Comparison of ENCODE assay signal across 11 cellular contexts in genomic region chr7:13945670-13946069, GRCh38. TPM values are rescaled to one million over a fixed set of nuclear protein-coding genes. Genes with fewer than 3 reads are reported as not detected.
A peak's percentile ranks its signal among the peaks of the same experiment; 100 is the strongest.
DNase-seq lines count a peak whose midpoint lies in the region; ATAC-seq and TF ChIP-seq lines count a peak whose summit lies in the region.
"Had no signal": no experiment of that assay in that cellular context is flagged by ENCODE, and none has a peak within 500 bp of the region (broad histone marks: within the 10 kb centered on the region; RNA-seq: fewer than 3 reads in every experiment).

No MANE protein-coding gene starts in this region.

- ATAC-seq in HG02852 (IDR thresholded peaks at IDR 0.05; ENCODE audit: unreplicated experiment) (no peak), HG03378 (IDR thresholded peaks at IDR 0.05; ENCODE audit: unreplicated experiment) (no peak)

- H3K4me3 ChIP-seq in HEK293 (ENCODE audit: low read depth, low read length) = no peak overlapping the region
- H3K4me3 ChIP-seq in skeletal muscle satellite cell (ENCODE audit: low read length) = peak overlapping the region; percentile 56

- peak overlapping the region; percentile 10 for H3K9ac ChIP-seq in skeletal muscle satellite cell (ENCODE audit: low read depth, low read length)

- H3K4me2 ChIP-seq in skeletal muscle satellite cell (ENCODE audit: low read length) = peak overlapping the region; percentile 64

- CTCF ChIA-PET in HEK293 (lab: Yijun Ruan, JAX) = no interaction called here

- H3K36me3 ChIP-seq in HEK293 (ENCODE audit: control insufficient read depth in 2 of 2, insufficient read depth in 1 of 2, low read length in 2 of 2) (no peaks in the 10 kb centered on the region), skeletal muscle satellite cell (ENCODE audit: insufficient read depth, low read length) (no peaks in the 10 kb centered on the region)

- POLR2A ChIA-PET in HEK293 (lab: Yijun Ruan, JAX) = no interaction called here

- H3K27me3 ChIP-seq in skeletal muscle satellite cell (ENCODE audit: control insufficient read depth, insufficient read depth, low read length) = no peaks in the 10 kb centered on the region

- no peak overlapping the region; the same call in 1 of the 2 replicates for H3K27ac ChIP-seq in HEK293 (ENCODE audit: extremely low read depth, low read depth, low read length)

- DNase-seq in glomerular visceral epithelial cell (ENCODE audit: extremely low spot score) = peak; percentile 42
- DNase-seq in NCI-H446 treated with DMSO at 0.1 percent for 48 hours (lab: John Stamatoyannopoulos, UW) = no peak
- DNase-seq: activated naive CD8-positive, alpha-beta T cell treated with anti-CD3 and anti-CD28 coated beads, Interleukin-2, amount 10 ng/mL, durations not matched to agents 7 days and 5 days; endodermal cell; NCI-H187 treated with DMSO at 0.1 percent for 48 hours; SHP77 treated with DMSO at 0.1 percent for 48 hours had no signal

- H3K4me1 ChIP-seq in HEK293 (ENCODE audit: control insufficient read depth, insufficient read depth, low read length) = peaks cover 17% of the 10 kb centered on the region
- peaks cover 10% of the 10 kb centered on the region for H3K4me1 ChIP-seq in skeletal muscle satellite cell (ENCODE audit: control insufficient read depth, insufficient read depth, low read length)

- no peak for TF ChIP-seq CTCF in HEK293 (tag by site-specific recombination; IDR thresholded peaks at IDR 0.05)

- H3K9me3 ChIP-seq in HEK293 (ENCODE audit: control insufficient read depth, insufficient read depth, low read depth, low read length) (no peaks in the 10 kb centered on the region), skeletal muscle satellite cell (replicated peaks; ENCODE audit: low read length) (no peaks in the 10 kb centered on the region)

TF ChIP-seq in HEK293, 187 proteins besides CTCF, POLR2A, EP300 and RAD21:
- TF ChIP-seq PRDM1 (tag by site-specific recombination; IDR thresholded peaks at IDR 0.05) (0 out of 2 replicates have a peak, but pooled peaks have one; percentile 18), ZNF335 (tag by site-specific recombination; conservative IDR thresholded peaks at IDR 0.05) (peak; percentile 33), ZBTB44 (tag by site-specific recombination; IDR thresholded peaks at IDR 0.05) (peak; percentile 63), ZBTB17 (tag by site-specific recombination; IDR thresholded peaks at IDR 0.05) (no peak)

TF ChIP-seq in PFSK-1, 5 proteins besides CTCF, POLR2A, EP300 and RAD21:
- TF ChIP-seq SIN3A (IDR thresholded peaks at IDR 0.05; ENCODE audit: borderline replicate concordance, insufficient read depth, low read length) (0 out of 2 replicates have a peak, but pooled peaks have one; percentile 19), POLR2AphosphoS5 (IDR thresholded peaks at IDR 0.05; ENCODE audit: low read depth, low read length) (no peak)

RNA-seq across cellular contexts. Expression of gene ETV1, which starts 43.8 kb away (rescaled TPM):
- 204 TPM for polyA plus RNA-seq in PFSK-1 (2012; ENCODE audit: insufficient read length, low read depth)
- total RNA-seq in skeletal muscle satellite cell (2012; rRNA removed) = 13.2 and 14.9 TPM in 2 replicates
